Comparison of ENCODE assay signal across 22 cellular contexts in the genomic region with DNA sequence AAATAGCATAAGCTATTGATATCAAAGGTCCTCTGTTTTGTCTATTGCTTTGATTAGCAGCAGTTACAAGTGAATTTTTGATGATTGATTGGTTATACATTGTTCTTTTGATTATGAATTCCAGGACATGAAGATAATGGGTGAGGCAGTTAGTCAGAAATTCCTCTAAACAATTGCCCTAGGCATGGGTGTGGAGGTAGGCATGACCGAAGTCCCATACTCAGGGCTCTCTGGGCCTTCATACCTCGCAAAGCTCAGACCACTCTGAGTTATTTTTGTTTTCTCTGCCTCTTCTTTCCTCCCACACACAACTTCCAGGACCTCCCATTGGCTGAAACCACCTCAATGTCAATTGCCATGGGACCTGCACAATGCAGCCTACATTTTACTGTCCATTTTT.
DNase-seq lines count a peak whose midpoint lies in the region; ATAC-seq, FAIRE-seq and TF ChIP-seq lines count a peak whose summit lies in the region.
"Had no signal": no experiment of that assay in that cellular context is flagged by ENCODE, and none has a peak within 500 bp of the region (broad histone marks: within the 10 kb centered on the region; RNA-seq: fewer than 3 reads in every experiment).

No MANE protein-coding gene starts in this region.

- H2AFZ ChIP-seq in PC-3 (ENCODE audit: low read length) (no peak overlapping the region), mesenchymal stem cell (ENCODE audit: low read depth, low read length) (peak overlapping the region; percentile 27), MM.1S (ENCODE audit: low read length) (no peak overlapping the region)

- no peaks in the 10 kb centered on the region for H3K9me2 ChIP-seq in PC-3 (replicated peaks; ENCODE audit: low read length)
- no peaks in the 10 kb centered on the region for H3K9me2 ChIP-seq in MM.1S (replicated peaks; ENCODE audit: insufficient read depth, low read length)

- ATAC-seq in PC-3 = no peak
- no peak for ATAC-seq in GM18511 (IDR thresholded peaks at IDR 0.05; ENCODE audit: unreplicated experiment)
- no peak for ATAC-seq in HG03108 (IDR thresholded peaks at IDR 0.05; ENCODE audit: unreplicated experiment)
- ATAC-seq in activated T-cell treated with anti-CD3 and anti-CD28 coated beads, Interleukin-2, amount 50 U/mL, for 72 hours (replicated peaks in 1 of 2) = no peak
- ATAC-seq: HepG2 had no signal

- DNase-seq in EL (peak; percentile 29), PC-3 (peak; percentile 55), bronchial epithelial cell (ENCODE audit: low read depth) (peak; percentile 8), mesenchymal stem cell (no peak), MM.1S (no peak)
- DNase-seq in activated T-cell treated with anti-CD3 and anti-CD28 coated beads, Interleukin-2, amount 50 U/mL, for 72 hours = no peak
- DNase-seq: GF-D8; KBM-7; NCI-H1105 treated with DMSO at 0.1 percent for 48 hours; NCI-H2029 treated with DMSO at 0.1 percent for 48 hours; NCI-H345; NCI-H524; NCI-H774; NK-92 treated with Interleukin-12 subunit alpha and Interleukin-12 subunit beta, amount 100 ng/mL, for 24 hours; Peyer's patch; Right ventricle myocardium superior had no signal

- H3K9me3 Mint-ChIP-seq in activated T-cell treated with anti-CD3 and anti-CD28 coated beads, Interleukin-2, amount 50 U/mL, for 72 hours = peaks cover 0 to 2% of the 10 kb centered on the region in 2 donors

- H2BK120ac ChIP-seq in mesenchymal stem cell (ENCODE audit: low read depth, low read length) = no peak overlapping the region

- H3K27ac ChIP-seq in PC-3 (ENCODE audit: low read length) = no peak overlapping the region
- no peak overlapping the region for H3K27ac ChIP-seq in mesenchymal stem cell (ENCODE audit: low read length, poor library complexity, severe bottlenecking)
- H3K27ac ChIP-seq in MM.1S (ENCODE audit: low read length) = no peak overlapping the region
- H3K27ac ChIP-seq: Peyer's patch had no signal

- H2BK5ac ChIP-seq in mesenchymal stem cell (ENCODE audit: low read depth, low read length, poor library complexity, severe bottlenecking) = no peak overlapping the region

- no TSS peak for BruUV-seq in PC-3 (replicated peaks; lab: Mats Ljungman, UMichigan)

- CTCF ChIA-PET in PC-3 (lab: Charles Lee) = no interaction called here

- H3K4me2 ChIP-seq in PC-3 (ENCODE audit: low read length) (no peak overlapping the region), mesenchymal stem cell (ENCODE audit: low read length, poor library complexity, severe bottlenecking) (no peak overlapping the region), MM.1S (ENCODE audit: low read depth, low read length) (no peak overlapping the region)

- H3K4me1 Mint-ChIP-seq in activated T-cell treated with anti-CD3 and anti-CD28 coated beads, Interleukin-2, amount 50 U/mL, for 72 hours (ENCODE audit: low read depth) = no peaks in the 10 kb centered on the region
- H3K4me1 Mint-ChIP-seq: B cell, CD14-positive monocyte had no signal

- H3F3A ChIP-seq in PC-3 (ENCODE audit: low read length, unreplicated experiment) (no peaks in the 10 kb centered on the region), MM.1S (ENCODE audit: insufficient read depth, low read length) (no peaks in the 10 kb centered on the region)

- H4K8ac ChIP-seq in mesenchymal stem cell (ENCODE audit: low read length) = no peak overlapping the region

- no peak overlapping the region for H3K14ac ChIP-seq in mesenchymal stem cell (ENCODE audit: low read length in 2 of 2)

- H3K27ac Mint-ChIP-seq in activated T-cell treated with anti-CD3 and anti-CD28 coated beads, Interleukin-2, amount 50 U/mL, for 72 hours = no peak overlapping the region
- H3K27ac Mint-ChIP-seq: B cell, CD14-positive monocyte had no signal

- no peak overlapping the region for H2BK12ac ChIP-seq in mesenchymal stem cell (ENCODE audit: low read length in 2 of 2)

- intact Hi-C loops in PC-3 (cut with micrococcal nuclease) = no loop called here

- H3K18ac ChIP-seq in mesenchymal stem cell (ENCODE audit: low read depth in 1 of 2, low read length in 2 of 2) = no peak overlapping the region

- no peak overlapping the region for H3K23ac ChIP-seq in mesenchymal stem cell (ENCODE audit: low read length in 2 of 2)

- H2BK15ac ChIP-seq in mesenchymal stem cell (ENCODE audit: low read depth, poor library complexity, severe bottlenecking) = no peak overlapping the region

- H3K9me3 ChIP-seq in PC-3 (ENCODE audit: low read length) (no peaks in the 10 kb centered on the region), mesenchymal stem cell (ENCODE audit: control insufficient read depth, low read length) (peaks cover 3% of the 10 kb centered on the region), MM.1S (replicated peaks; ENCODE audit: insufficient read depth, low read length) (no peaks in the 10 kb centered on the region)
- H3K9me3 ChIP-seq: Peyer's patch had no signal

- no peaks in the 10 kb centered on the region for H3K27me3 ChIP-seq in PC-3 (ENCODE audit: low read length)
- H3K27me3 ChIP-seq in bronchial epithelial cell (ENCODE audit: control insufficient read depth, insufficient read depth, low read length) = no peaks in the 10 kb centered on the region
- H3K27me3 ChIP-seq in mesenchymal stem cell (ENCODE audit: control insufficient read depth in 1 of 2, insufficient read depth in 1 of 2, low read length in 2 of 2) = no peaks in the 10 kb centered on the region
- H3K27me3 ChIP-seq in MM.1S (replicated peaks; ENCODE audit: insufficient read depth, low read length) = no peaks in the 10 kb centered on the region
- H3K27me3 ChIP-seq: Peyer's patch had no signal

- H4K91ac ChIP-seq in mesenchymal stem cell (ENCODE audit: low read length) = no peak overlapping the region

- no peaks in the 10 kb centered on the region for H3K79me1 ChIP-seq in mesenchymal stem cell (replicated peaks; ENCODE audit: low read length, poor library complexity, severe bottlenecking)

- POLR2A ChIA-PET in PC-3 (lab: Charles Lee; ENCODE audit: unreplicated experiment) = no interaction called here

- no peak overlapping the region for H3K4me3 Mint-ChIP-seq in activated T-cell treated with anti-CD3 and anti-CD28 coated beads, Interleukin-2, amount 50 U/mL, for 72 hours
- H3K4me3 Mint-ChIP-seq: B cell, CD14-positive monocyte had no signal

- H3K4ac ChIP-seq in mesenchymal stem cell (ENCODE audit: low read depth in 1 of 2, low read length in 2 of 2) = no peak overlapping the region

- no peak overlapping the region for H2AK5ac ChIP-seq in mesenchymal stem cell (ENCODE audit: low read length, severe bottlenecking)

- H3K4me3 ChIP-seq in PC-3 (ENCODE audit: low read length) (no peak overlapping the region), bronchial epithelial cell (ENCODE audit: low read depth, low read length) (no peak overlapping the region), mesenchymal stem cell (ENCODE audit: insufficient read depth in 1 of 2, low read depth in 1 of 2, low read length in 2 of 2) (no peak overlapping the region), MM.1S (ENCODE audit: low read length) (no peak overlapping the region)
- H3K4me3 ChIP-seq: Peyer's patch had no signal

- H3K79me2 ChIP-seq in PC-3 (ENCODE audit: low read length) (no peaks in the 10 kb centered on the region), MM.1S (ENCODE audit: low read length) (no peaks in the 10 kb centered on the region)

- WGBS in mesenchymal stem cell = 87% methylated on average over 2 of the region's 2 CpGs

- no peaks in the 10 kb centered on the region for H3K36me3 ChIP-seq in PC-3 (ENCODE audit: low read depth, low read length)
- H3K36me3 ChIP-seq in bronchial epithelial cell (ENCODE audit: control insufficient read depth, insufficient read depth, low read length) = no peaks in the 10 kb centered on the region
- no peaks in the 10 kb centered on the region for H3K36me3 ChIP-seq in mesenchymal stem cell (ENCODE audit: control insufficient read depth in 1 of 2, insufficient read depth in 2 of 2, low read depth in 1 of 2, low read length in 2 of 2)
- no peaks in the 10 kb centered on the region for H3K36me3 ChIP-seq in MM.1S (replicated peaks; ENCODE audit: insufficient read depth, low read length)
- H3K36me3 ChIP-seq: Peyer's patch had no signal

- H3K9ac ChIP-seq in PC-3 (ENCODE audit: low read length) = no peak overlapping the region
- H3K9ac ChIP-seq in mesenchymal stem cell (ENCODE audit: low read length) = no peak overlapping the region
- no peak overlapping the region for H3K9ac ChIP-seq in MM.1S (ENCODE audit: low read length)

- no peaks in the 10 kb centered on the region for H4K20me1 ChIP-seq in PC-3 (ENCODE audit: low read length)
- H4K20me1 ChIP-seq in MM.1S (ENCODE audit: insufficient read depth, low read length) = no peaks in the 10 kb centered on the region

- no peaks in the 10 kb centered on the region for H3K4me1 ChIP-seq in PC-3 (ENCODE audit: insufficient read depth, low read length)
- no peaks in the 10 kb centered on the region for H3K4me1 ChIP-seq in mesenchymal stem cell (ENCODE audit: control insufficient read depth, insufficient read depth, low read depth, low read length)
- no peaks in the 10 kb centered on the region for H3K4me1 ChIP-seq in MM.1S (ENCODE audit: low read length)
- H3K4me1 ChIP-seq: Peyer's patch had no signal

- no peak for TF ChIP-seq CTCF in PC-3 (conservative IDR thresholded peaks at IDR 0.05; ENCODE audit: low read depth, low read length)
- TF ChIP-seq CTCF in bronchial epithelial cell (IDR thresholded peaks at IDR 0.05; ENCODE audit: insufficient read depth, low read length, severe bottlenecking) = no peak
- no peak for TF ChIP-seq CTCF in MM.1S (IDR thresholded peaks at IDR 0.05; ENCODE audit: low read length)

- peaks cover 0 to 1% of the 10 kb centered on the region in 2 donors for H3K36me3 Mint-ChIP-seq in activated T-cell treated with anti-CD3 and anti-CD28 coated beads, Interleukin-2, amount 50 U/mL, for 72 hours (ENCODE audit: insufficient read depth in 2 of 2)
- H3K36me3 Mint-ChIP-seq: CD14-positive monocyte had no signal

- no peak for FAIRE-seq in bronchial epithelial cell (lab: Jason Lieb, UNC)
- FAIRE-seq: H54, HepG2 had no signal

- H3K27me3 Mint-ChIP-seq in activated T-cell treated with anti-CD3 and anti-CD28 coated beads, Interleukin-2, amount 50 U/mL, for 72 hours (ENCODE audit: low read depth) = no peaks in the 10 kb centered on the region
- H3K27me3 Mint-ChIP-seq: B cell had no signal

Comparison
In these comparisons a context has a peak if more than half of its experiments do, and no peak if none do; other contexts are left out.
1. DNase-seq: peak in EL (single experiment), PC-3 (single experiment) and bronchial epithelial cell (single experiment); none in mesenchymal stem cell (single experiment), MM.1S (single experiment) and activated T-cell treated with anti-CD3 and anti-CD28 coated beads, Interleukin-2, amount 50 U/mL, for 72 hours (0 of 2).